18 cellular contexts compared by ENCODE assay signal in the genomic region with DNA sequence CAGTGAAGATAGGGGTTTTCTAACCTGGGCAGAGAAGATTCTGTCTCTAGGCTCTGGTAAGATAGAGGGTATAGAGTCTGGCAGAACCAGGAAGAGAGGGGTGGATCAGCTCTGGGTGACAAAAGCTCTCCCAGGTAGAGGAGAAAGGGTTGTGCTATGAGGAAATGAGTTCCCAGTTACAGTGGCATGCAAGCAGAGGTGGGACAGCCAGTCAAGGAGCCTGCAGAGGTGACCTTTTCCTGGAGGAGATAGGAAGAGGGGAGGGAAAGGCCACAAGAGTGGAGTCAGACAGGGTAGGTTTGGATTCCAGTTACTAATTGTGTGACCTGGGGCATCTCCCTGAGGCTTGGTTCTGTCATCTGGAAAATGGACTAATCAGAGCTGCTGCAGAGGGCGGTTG. TPM values are rescaled to one million over a fixed set of nuclear protein-coding genes. Genes with fewer than 3 reads are reported as not detected.
DNase-seq lines count a peak whose midpoint lies in the region; ATAC-seq and TF ChIP-seq lines count a peak whose summit lies in the region.
"Had no signal": no experiment of that assay in that cellular context is flagged by ENCODE, and none has a peak within 500 bp of the region (broad histone marks: within the 10 kb centered on the region; RNA-seq: fewer than 3 reads in every experiment).

No MANE protein-coding gene starts in this region.

- peak overlapping the region; percentile 65 for H3K27ac Mint-ChIP-seq in Caco-2 (ENCODE audit: unreplicated experiment)
- H3K27ac Mint-ChIP-seq in activated CD4-positive, alpha-beta memory T cell treated with anti-CD3 and anti-CD28 coated beads, Interleukin-2, amount 10 ng/mL, durations not matched to agents 7 days and 5 days, result no peak overlapping the region
- H3K27ac Mint-ChIP-seq: CD14-positive monocyte had no signal

- no peak overlapping the region for H2BK12ac ChIP-seq in trophoblast cell (ENCODE audit: low read length)

- no peak overlapping the region for H3K4me3 ChIP-seq in Caco-2 (ENCODE audit: low read depth, low read length)
- H3K4me3 ChIP-seq in trophoblast cell (ENCODE audit: low read depth, low read length), result no peak overlapping the region
- no peak overlapping the region for H3K4me3 ChIP-seq in aorta (ENCODE audit: low read length in 2 of 2)
- H3K4me3 ChIP-seq: PC-9, SJSA1 had no signal

- no peak overlapping the region for H2AFZ ChIP-seq in trophoblast cell (ENCODE audit: insufficient read depth, low read length, poor library complexity)
- H2AFZ ChIP-seq: PC-9 had no signal

- H3K9ac ChIP-seq in trophoblast cell (ENCODE audit: low read length), result no peak overlapping the region
- H3K9ac ChIP-seq: KMS-11 had no signal

- H3K4me3 Mint-ChIP-seq in Caco-2 (ENCODE audit: unreplicated experiment), result no peak overlapping the region
- no peak overlapping the region for H3K4me3 Mint-ChIP-seq in activated CD4-positive, alpha-beta memory T cell treated with anti-CD3 and anti-CD28 coated beads, Interleukin-2, amount 10 ng/mL, durations not matched to agents 7 days and 5 days
- H3K4me3 Mint-ChIP-seq: CD14-positive monocyte had no signal

- peaks cover 2% of the 10 kb centered on the region for H3K79me1 ChIP-seq in trophoblast cell (ENCODE audit: low read length)

- no peak overlapping the region for H2BK5ac ChIP-seq in trophoblast cell (ENCODE audit: low read depth, low read length, poor library complexity)

- no peak overlapping the region for H4K91ac ChIP-seq in trophoblast cell (ENCODE audit: low read depth, low read length)

- no peak overlapping the region for H3K4me2 ChIP-seq in trophoblast cell (ENCODE audit: low read length)
- H3K4me2 ChIP-seq: KMS-11, PC-9 had no signal

- H4K12ac ChIP-seq in trophoblast cell (ENCODE audit: low read depth, low read length), result no peak overlapping the region

- H3K36me3 ChIP-seq in Caco-2 (ENCODE audit: control insufficient read depth, insufficient read depth, low read length) (no peaks in the 10 kb centered on the region), trophoblast cell (ENCODE audit: control insufficient read depth in 1 of 2, insufficient read depth in 2 of 2, low read length in 2 of 2) (no peaks in the 10 kb centered on the region), aorta (ENCODE audit: control insufficient read depth in 1 of 2, insufficient read depth in 2 of 2, low read length in 1 of 2) (no peaks in the 10 kb centered on the region)
- H3K36me3 ChIP-seq: SJSA1 had no signal

- WGBS in trophoblast cell (ENCODE audit: extremely low coverage, insufficient coverage, insufficient read length), result no CpG with 5 or more reads among the region's 1 CpG
- 96 to 100% methylated on average over 1 of the region's 1 CpG for whole genome bisulfite sequencing in aorta, 2 donors

- no TSS peak for BruUV-seq in Caco-2 (replicated peaks; lab: Mats Ljungman, UMichigan)

- no peak overlapping the region for H3K14ac ChIP-seq in trophoblast cell (ENCODE audit: low read length)

- H2BK120ac ChIP-seq in trophoblast cell (ENCODE audit: insufficient read depth, low read length, poor library complexity), result no peak overlapping the region

- peaks cover 9% of the 10 kb centered on the region for H3K36me3 Mint-ChIP-seq in Caco-2 (ENCODE audit: insufficient read depth, unreplicated experiment)
- no peaks in the 10 kb centered on the region for H3K36me3 Mint-ChIP-seq in activated CD4-positive, alpha-beta memory T cell treated with anti-CD3 and anti-CD28 coated beads, Interleukin-2, amount 10 ng/mL, durations not matched to agents 7 days and 5 days (ENCODE audit: low read depth)
- H3K36me3 Mint-ChIP-seq: CD14-positive monocyte had no signal

- no peaks in the 10 kb centered on the region for H3K27me3 Mint-ChIP-seq in Caco-2 (ENCODE audit: insufficient read depth, unreplicated experiment)
- H3K27me3 Mint-ChIP-seq in activated CD4-positive, alpha-beta memory T cell treated with anti-CD3 and anti-CD28 coated beads, Interleukin-2, amount 10 ng/mL, durations not matched to agents 7 days and 5 days, result peaks cover 42% of the 10 kb centered on the region

- peaks cover 26% of the 10 kb centered on the region for H3K4me1 ChIP-seq in Caco-2
- H3K4me1 ChIP-seq in trophoblast cell (ENCODE audit: control insufficient read depth in 1 of 2, insufficient read depth in 2 of 2, low read length in 2 of 2), result peaks cover 5 to 13% of the 10 kb centered on the region in 2 experiments
- no peaks in the 10 kb centered on the region for H3K4me1 ChIP-seq in aorta (ENCODE audit: control insufficient read depth in 1 of 2, insufficient read depth in 2 of 2, low read length in 2 of 2)

- H3K18ac ChIP-seq in trophoblast cell (ENCODE audit: low read length), result no peak overlapping the region

- no peak overlapping the region for H3K27ac ChIP-seq in trophoblast cell (ENCODE audit: low read depth, low read length)
- H3K27ac ChIP-seq in aorta (ENCODE audit: low read depth in 1 of 2, low read length in 2 of 2), result no peak overlapping the region
- H3K27ac ChIP-seq: KMS-11, PC-9, SJSA1 had no signal

- no peak overlapping the region for H3K23ac ChIP-seq in trophoblast cell (ENCODE audit: low read length)

- no peak overlapping the region for H2AK5ac ChIP-seq in trophoblast cell (ENCODE audit: low read length)

- ATAC-seq in left colon (peak; percentile 48), aorta (ENCODE audit: low FRiP score) (no peak), HG02623 (IDR thresholded peaks at IDR 0.05; ENCODE audit: unreplicated experiment) (no peak)

- no peaks in the 10 kb centered on the region for H3K27me3 ChIP-seq in Caco-2 (replicated peaks; ENCODE audit: control insufficient read depth, insufficient read depth, low read length)
- H3K27me3 ChIP-seq in trophoblast cell (ENCODE audit: insufficient read depth, low read length), result no peaks in the 10 kb centered on the region
- H3K27me3 ChIP-seq in aorta (ENCODE audit: control insufficient read depth in 1 of 2, insufficient read depth in 2 of 2, low read length in 1 of 2), result no peaks in the 10 kb centered on the region
- H3K27me3 ChIP-seq: SJSA1 had no signal

- H3K9me3 Mint-ChIP-seq in Caco-2 (ENCODE audit: unreplicated experiment), result peaks cover 9% of the 10 kb centered on the region
- H3K9me3 Mint-ChIP-seq in activated CD4-positive, alpha-beta memory T cell treated with anti-CD3 and anti-CD28 coated beads, Interleukin-2, amount 10 ng/mL, durations not matched to agents 7 days and 5 days, result peaks cover 2% of the 10 kb centered on the region

- POLR2A ChIA-PET in Caco-2 (lab: Charles Lee), result no interaction called here
- POLR2A ChIA-PET in activated CD4-positive, alpha-beta memory T cell treated with anti-CD3 and anti-CD28 coated beads, Interleukin-2, amount 10 ng/mL, durations not matched to agents 7 days and 5 days (lab: Charles Lee), result no interaction called here

- peak in 1 of 2 experiments; percentile 44 for DNase-seq in Caco-2
- DNase-seq in HT-29 (ENCODE audit: low spot score), result peak; percentile 54
- DNase-seq in left colon, result peak in 1 of 2 donors; percentile 66
- DNase-seq in trophoblast cell, result peak; percentile 21 to 60
- DNase-seq in activated CD4-positive, alpha-beta memory T cell treated with anti-CD3 and anti-CD28 coated beads, Interleukin-2, amount 10 ng/mL, durations not matched to agents 7 days and 5 days, result no peak
- no peak for DNase-seq in aorta
- DNase-seq: AML-193, COR-L47, GOT3, NCI-H1092, NCI-H2227 treated with DMSO at 0.1 percent for 48 hours, NCI-H524, PC-9 had no signal

- H3K4me1 Mint-ChIP-seq in Caco-2 (ENCODE audit: low read depth, unreplicated experiment), result peaks cover 33% of the 10 kb centered on the region
- peaks cover 4% of the 10 kb centered on the region for H3K4me1 Mint-ChIP-seq in activated CD4-positive, alpha-beta memory T cell treated with anti-CD3 and anti-CD28 coated beads, Interleukin-2, amount 10 ng/mL, durations not matched to agents 7 days and 5 days

- H3K9me3 ChIP-seq in Caco-2, result peaks cover 15% of the 10 kb centered on the region; the same call in 1 of the 2 replicates
- H3K9me3 ChIP-seq in trophoblast cell (ENCODE audit: insufficient read depth, low read depth, low read length), result no peaks in the 10 kb centered on the region
- H3K9me3 ChIP-seq in aorta (ENCODE audit: control insufficient read depth, low read length), result no peaks in the 10 kb centered on the region
- H3K9me3 ChIP-seq: SJSA1 had no signal

- CTCF ChIA-PET in Caco-2 (lab: Charles Lee), result interaction anchor here (0.5 to 4.1 kb wide), 11 partner anchors 10 to 329 kb away, joined by 3 to 47 read pairs (median 4); no protein-coding TSS in a partner anchor
- CTCF ChIA-PET in activated CD4-positive, alpha-beta memory T cell treated with anti-CD3 and anti-CD28 coated beads, Interleukin-2, amount 10 ng/mL, durations not matched to agents 7 days and 5 days (lab: Charles Lee), result interaction anchor here (0.7 to 2.6 kb wide), 4 partner anchors 16 to 112 kb away, joined by 3 to 13 read pairs (median 4); no protein-coding TSS in a partner anchor

- no peak overlapping the region for H4K8ac ChIP-seq in trophoblast cell (ENCODE audit: low read depth, low read length)

- H3K79me2 ChIP-seq in trophoblast cell (ENCODE audit: control insufficient read depth, insufficient read depth, low read length, poor library complexity), result no peaks in the 10 kb centered on the region

- intact Hi-C loops in Caco-2 (cut with micrococcal nuclease; ENCODE audit: unreplicated experiment), result no loop called here
- intact Hi-C loops in left colon (cut with DNase I, micrococcal nuclease), result no loop called here
- intact Hi-C loops in aorta (cut with DNase I), result no loop called here

- TF ChIP-seq CTCF in Caco-2 (IDR thresholded peaks at IDR 0.05; ENCODE audit: insufficient read depth in 1 of 2, low read depth in 1 of 2, low read length in 1 of 2, severe bottlenecking in 1 of 2, unreplicated experiment in 1 of 2), result no peak

- no peak overlapping the region for H3K4ac ChIP-seq in trophoblast cell (ENCODE audit: low read depth, low read length)

RNA-seq across cellular contexts. Expression of a gene that starts 3.4 kb away (rescaled TPM):
- total RNA-seq in Caco-2 (2022), result 18.8 and 21.2 TPM in 2 replicates
- total RNA-seq in HT-29 (2014; rRNA removed; shearing (Covaris generic)), result 30.5 and 30.9 TPM in 2 replicates
- total RNA-seq in left colon, result 100 to 1,000 TPM; 219 to 339 TPM
- polyA plus RNA-seq in trophoblast cell (2013), result 5.7 and 5.9 TPM in 2 replicates
- under 1 TPM; 0.43 to 0.65 TPM for total RNA-seq in activated CD4-positive, alpha-beta memory T cell treated with anti-CD3 and anti-CD28 coated beads, Interleukin-2, amount 10 ng/mL, durations not matched to agents 7 days and 5 days
- 10 to 100 TPM in 1 of 2 donors, 1 to 10 TPM in 1; 6.9 to 22.4 TPM for total RNA-seq in aorta
- 10 to 100 TPM; 10.4 to 11.1 TPM for polyA plus RNA-seq in aorta

RNA-seq across cellular contexts. Expression of a gene that starts 29.2 kb away (rescaled TPM):
- total RNA-seq in Caco-2 (2022), result not detected in 2 replicates
- 0.61 and 1.4 TPM in 2 replicates for total RNA-seq in HT-29 (2014; rRNA removed; shearing (Covaris generic))
- 100 to 1,000 TPM; 107 to 134 TPM for total RNA-seq in left colon
- 0.01 TPM in 2 replicates for polyA plus RNA-seq in trophoblast cell (2013)
- total RNA-seq in activated CD4-positive, alpha-beta memory T cell treated with anti-CD3 and anti-CD28 coated beads, Interleukin-2, amount 10 ng/mL, durations not matched to agents 7 days and 5 days, result not detected
- total RNA-seq in aorta, result not detected
- polyA plus RNA-seq in aorta, result not detected
- total RNA-seq: MCF 10A, PC-9 had no signal
- polyA plus RNA-seq: CD14-positive monocyte had no signal

RNA-seq across cellular contexts. Expression of a gene that starts 39.2 kb away (rescaled TPM):
- total RNA-seq in Caco-2 (2022) (0.70 and 2.5 TPM in 2 replicates), left colon (10 to 100 TPM in 1 of 2 donors, 1 to 10 TPM in 1; 7.1 to 11.9 TPM), aorta (1 to 10 TPM in 1 of 2 donors, not detected in 1; 2.1 TPM)
- 2.8 TPM in 1 of 2 replicates, not detected in the other for total RNA-seq in HT-29 (2014; rRNA removed; shearing (Covaris generic))
- not detected in 2 replicates for polyA plus RNA-seq in trophoblast cell (2013)
- total RNA-seq in activated CD4-positive, alpha-beta memory T cell treated with anti-CD3 and anti-CD28 coated beads, Interleukin-2, amount 10 ng/mL, durations not matched to agents 7 days and 5 days, result not detected
- not detected for polyA plus RNA-seq in aorta
- total RNA-seq: MCF 10A, SJSA1 had no signal
- polyA plus RNA-seq: CD14-positive monocyte had no signal

Comparison
In these comparisons a context has a peak if more than half of its experiments do, and no peak if none do; other contexts are left out.
1. DNase-seq: peak in HT-29 (single experiment) and trophoblast cell (2 of 2); none in activated CD4-positive, alpha-beta memory T cell treated with anti-CD3 and anti-CD28 coated beads, Interleukin-2, amount 10 ng/mL, durations not matched to agents 7 days and 5 days (single experiment) and aorta (0 of 2).
2. RNA of a gene that starts 3.4 kb away (total RNA-seq): 219 to 339 TPM in left colon, 30.5 to 30.9 TPM in HT-29, 6.9 to 22.4 TPM in aorta and 18.8 to 21.2 TPM in Caco-2; 0.43 to 0.65 TPM in activated CD4-positive, alpha-beta memory T cell treated with anti-CD3 and anti-CD28 coated beads, Interleukin-2, amount 10 ng/mL, durations not matched to agents 7 days and 5 days; every median in the first group is over 4 times any median in the second.
3. RNA of a gene that starts 29.2 kb away (total RNA-seq): 107 to 134 TPM in left colon; 0.61 to 1.4 TPM in HT-29, not detected in Caco-2, not detected in aorta and not detected in activated CD4-positive, alpha-beta memory T cell treated with anti-CD3 and anti-CD28 coated beads, Interleukin-2, amount 10 ng/mL, durations not matched to agents 7 days and 5 days; every median in the first group is over 10 times any median in the second.